ENCODE assay signal across 17 cellular contexts in the genomic region with DNA sequence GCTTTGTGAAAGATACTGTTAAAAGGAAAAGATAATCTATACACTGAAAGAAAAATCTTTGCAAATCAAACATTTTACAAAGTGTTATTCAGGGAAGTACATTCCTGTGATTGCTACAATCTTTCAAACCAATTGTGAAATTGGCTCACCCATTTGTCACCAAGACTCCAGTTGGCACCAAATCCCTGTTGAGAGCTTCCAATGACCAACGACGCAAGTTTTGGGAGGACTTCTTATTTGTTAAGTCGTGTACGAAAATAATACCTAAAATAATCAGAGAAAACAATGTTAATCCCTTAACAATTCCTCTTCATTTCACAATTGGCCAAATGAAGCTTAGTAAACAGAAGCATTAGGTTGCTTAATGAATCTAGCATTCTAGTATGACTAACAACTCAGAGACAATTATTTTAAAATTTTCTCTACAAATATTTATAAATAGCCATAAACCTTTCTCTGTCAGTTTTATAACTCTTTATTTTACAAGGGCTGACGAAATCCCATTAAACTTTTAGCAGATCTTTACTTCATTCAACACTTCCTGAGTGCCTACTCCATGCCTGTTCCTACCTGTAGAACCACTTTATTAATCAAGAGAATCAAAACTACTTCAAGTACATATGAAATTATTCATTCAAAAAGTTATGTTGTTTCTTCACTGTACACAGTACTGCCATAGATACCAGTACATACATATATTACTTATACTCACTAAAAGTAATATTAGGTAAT. TPM values are rescaled to one million over a fixed set of nuclear protein-coding genes. Genes with fewer than 3 reads are reported as not detected.
DNase-seq lines count a peak whose midpoint lies in the region; ATAC-seq, FAIRE-seq and TF ChIP-seq lines count a peak whose summit lies in the region.
"Had no signal": no experiment of that assay in that cellular context is flagged by ENCODE, and none has a peak within 500 bp of the region (broad histone marks: within the 10 kb centered on the region; RNA-seq: fewer than 3 reads in every experiment).

No MANE protein-coding gene starts in this region.

- no peak for FAIRE-seq in bronchial epithelial cell (lab: Jason Lieb, UNC)

- no peak overlapping the region for H3K4me3 Mint-ChIP-seq in natural killer cell treated with Interleukin-12 subunit alpha and Interleukin-12 subunit beta and Interleukin-15 and Interleukin-18, amount 100 ng/mL, for 72 hours
- H3K4me3 Mint-ChIP-seq: B cell; CD4-positive, CD25-positive, alpha-beta regulatory T cell had no signal

- no peak overlapping the region for H3K4me3 ChIP-seq in bronchial epithelial cell (ENCODE audit: low read depth, low read length)

- H3K36me3 ChIP-seq in bronchial epithelial cell (ENCODE audit: control insufficient read depth, insufficient read depth, low read length) = peaks cover 1% of the 10 kb centered on the region

- no peaks in the 10 kb centered on the region for H3K9me3 Mint-ChIP-seq in natural killer cell treated with Interleukin-12 subunit alpha and Interleukin-12 subunit beta and Interleukin-15 and Interleukin-18, amount 100 ng/mL, for 72 hours

- no peak overlapping the region for H3K27ac Mint-ChIP-seq in natural killer cell treated with Interleukin-12 subunit alpha and Interleukin-12 subunit beta and Interleukin-15 and Interleukin-18, amount 100 ng/mL, for 72 hours
- H3K27ac Mint-ChIP-seq: B cell had no signal

- DNase-seq in LHCN-M2 (ENCODE audit: low read depth) (peak; percentile 6), bronchial epithelial cell (ENCODE audit: low read depth) (peak; percentile 29), left lobe of liver (ENCODE audit: low spot score) (no peak), D341Med (ENCODE audit: low spot score) (no peak), NCI-H1092 treated with DMSO at 0.1 percent for 48 hours (lab: John Stamatoyannopoulos, UW) (no peak)
- DNase-seq in natural killer cell treated with Interleukin-12 subunit alpha and Interleukin-12 subunit beta and Interleukin-15 and Interleukin-18, amount 100 ng/mL, for 72 hours (ENCODE audit: low spot score) = no peak
- DNase-seq: CD4-positive, CD25-positive, alpha-beta regulatory T cell; H7; MV-4-11; NCI-H1417 treated with DMSO at 0.1 percent for 48 hours; NCI-H2029; NCI-H748 treated with DMSO at 0.1 percent for 48 hours; OCI-M1; RPMI8226 had no signal

- no peaks in the 10 kb centered on the region for H3K27me3 ChIP-seq in bronchial epithelial cell (ENCODE audit: control insufficient read depth, insufficient read depth, low read length)

- peak; percentile 88 for ATAC-seq in left lobe of liver
- no peak for ATAC-seq in natural killer cell treated with Interleukin-12 subunit alpha and Interleukin-12 subunit beta and Interleukin-15 and Interleukin-18, amount 100 ng/mL, for 72 hours
- ATAC-seq in GM18520 (IDR thresholded peaks at IDR 0.05; ENCODE audit: unreplicated experiment) = no peak

- no peak for TF ChIP-seq CTCF in bronchial epithelial cell (IDR thresholded peaks at IDR 0.05; ENCODE audit: insufficient read depth, low read length, severe bottlenecking)

- peaks cover 0 to 2% of the 10 kb centered on the region in 2 donors for H3K4me1 Mint-ChIP-seq in natural killer cell treated with Interleukin-12 subunit alpha and Interleukin-12 subunit beta and Interleukin-15 and Interleukin-18, amount 100 ng/mL, for 72 hours (ENCODE audit: low read depth in 2 of 2)

- peaks cover 16% of the 10 kb centered on the region for H3K36me3 Mint-ChIP-seq in natural killer cell treated with Interleukin-12 subunit alpha and Interleukin-12 subunit beta and Interleukin-15 and Interleukin-18, amount 100 ng/mL, for 72 hours

- no peaks in the 10 kb centered on the region for H3K27me3 Mint-ChIP-seq in natural killer cell treated with Interleukin-12 subunit alpha and Interleukin-12 subunit beta and Interleukin-15 and Interleukin-18, amount 100 ng/mL, for 72 hours
- H3K27me3 Mint-ChIP-seq: B cell; CD4-positive, CD25-positive, alpha-beta regulatory T cell had no signal

RNA-seq across cellular contexts. Expression of gene HGD, which starts 24.0 kb away (rescaled TPM):
- total RNA-seq in LHCN-M2 (2014; rRNA removed) = 0.06 TPM in 2 replicates
- not detected for polyA plus RNA-seq in LHCN-M2 (2012)
- under 0.01 and 0.38 TPM in 2 replicates for total RNA-seq in bronchial epithelial cell
- total RNA-seq in left lobe of liver = 510 TPM
- total RNA-seq in natural killer cell treated with Interleukin-12 subunit alpha and Interleukin-12 subunit beta and Interleukin-15 and Interleukin-18, amount 100 ng/mL, for 72 hours = 1 to 10 TPM in 1 of 2 donors, under 1 TPM in 1; 1.00 to 1.8 TPM
- total RNA-seq: HT1080 had no signal

RNA-seq across cellular contexts. Expression of gene RABL3, which starts 36.3 kb away (rescaled TPM):
- total RNA-seq in LHCN-M2 (2014; rRNA removed) = 23.9 and 31.1 TPM in 2 replicates
- 13.1 TPM for polyA plus RNA-seq in LHCN-M2 (2012)
- 22.5 and 31.1 TPM in 2 replicates for total RNA-seq in bronchial epithelial cell
- total RNA-seq in left lobe of liver = 13.7 TPM
- 10 to 100 TPM; 19.5 to 25.3 TPM for total RNA-seq in natural killer cell treated with Interleukin-12 subunit alpha and Interleukin-12 subunit beta and Interleukin-15 and Interleukin-18, amount 100 ng/mL, for 72 hours

RNA-seq across cellular contexts. Expression of gene GTF2E1, which starts 36.5 kb away (rescaled TPM):
- total RNA-seq in LHCN-M2 (2014; rRNA removed) (19.4 and 21.6 TPM in 2 replicates), bronchial epithelial cell (22.4 TPM in 2 replicates), left lobe of liver (7.1 TPM)
- 6.8 TPM for polyA plus RNA-seq in LHCN-M2 (2012)
- total RNA-seq in natural killer cell treated with Interleukin-12 subunit alpha and Interleukin-12 subunit beta and Interleukin-15 and Interleukin-18, amount 100 ng/mL, for 72 hours = 10 to 100 TPM; 18.6 to 19.9 TPM

Comparison
In these comparisons a context has a peak if more than half of its experiments do, and no peak if none do; other contexts are left out.
1. DNase-seq: peak in LHCN-M2 (single experiment) and bronchial epithelial cell (single experiment); none in left lobe of liver (single experiment), natural killer cell treated with Interleukin-12 subunit alpha and Interleukin-12 subunit beta and Interleukin-15 and Interleukin-18, amount 100 ng/mL, for 72 hours (single experiment), D341Med (single experiment) and NCI-H1092 treated with DMSO at 0.1 percent for 48 hours (single experiment).
2. RNA of gene HGD, which starts 24.0 kb away (total RNA-seq): 510 TPM in left lobe of liver (single experiment); 1.00 to 1.8 TPM in natural killer cell treated with Interleukin-12 subunit alpha and Interleukin-12 subunit beta and Interleukin-15 and Interleukin-18, amount 100 ng/mL, for 72 hours, 0.06 TPM in LHCN-M2 and under 0.01 to 0.38 TPM in bronchial epithelial cell; every median in the first group is over 100 times any median in the second.